Comparison of ENCODE assay signal across 24 cellular contexts in genomic region chr10:55174419-55174818, GRCh38.
DNase-seq lines count a peak whose midpoint lies in the region; ATAC-seq and TF ChIP-seq lines count a peak whose summit lies in the region.
"Had no signal": no experiment of that assay in that cellular context is flagged by ENCODE, and none has a peak within 500 bp of the region (broad histone marks: within the 10 kb centered on the region; RNA-seq: fewer than 3 reads in every experiment).

No MANE protein-coding gene starts in this region.

- no peaks in the 10 kb centered on the region for H3K4me1 ChIP-seq in Caco-2
- no peaks in the 10 kb centered on the region for H3K4me1 ChIP-seq in adrenal gland (replicated peaks in 1 of 2)
- H3K4me1 ChIP-seq: ascending aorta, SJSA1, stomach, transverse colon had no signal

- H3K36me3 ChIP-seq in Caco-2 (ENCODE audit: control insufficient read depth, insufficient read depth, low read length) (no peaks in the 10 kb centered on the region), adrenal gland (replicated peaks in 1 of 2) (no peaks in the 10 kb centered on the region)
- H3K36me3 ChIP-seq: ascending aorta, SJSA1, stomach, transverse colon had no signal

- H3K4me3 ChIP-seq in Caco-2 (ENCODE audit: low read depth, low read length) (no peak overlapping the region), LNCaP clone FGC (ENCODE audit: low read depth, low read length) (no peak overlapping the region), adrenal gland (no peak overlapping the region)
- H3K4me3 ChIP-seq: ascending aorta, SJSA1, stomach, transverse colon had no signal

- no peak overlapping the region for H3K27ac Mint-ChIP-seq in Caco-2 (ENCODE audit: unreplicated experiment)
- H3K27ac Mint-ChIP-seq: activated naive CD4-positive, alpha-beta T cell treated with anti-CD3 and anti-CD28 coated beads, Interleukin-2, amount 50 U/mL, for 24 hours; CD8-positive, alpha-beta T cell; nephron had no signal

- CTCF ChIA-PET in Caco-2 (lab: Charles Lee): interaction anchor here (0.6 kb wide), 1 partner anchor 1021 kb away, joined by 3 read pairs; no protein-coding TSS in a partner anchor

- BruUV-seq in Caco-2 (replicated peaks; lab: Mats Ljungman, UMichigan): no TSS peak

- 32 to 82% (median 64%) methylated on average over 4 of the region's 4 CpGs for WGBS in adrenal gland, 4 donors

- DNase-seq in Caco-2: peak; percentile 48 to 60
- DNase-seq in LNCaP clone FGC (ENCODE audit: low read depth): no peak
- DNase-seq in adrenal gland: peak in 2 of 7 donors; percentile 37 to 40
- peak; percentile 2 for DNase-seq in left kidney (ENCODE audit: low read depth, low spot score)
- no peak for DNase-seq in NCI-H2029 treated with DMSO at 0.1 percent for 48 hours (lab: John Stamatoyannopoulos, UW)
- DNase-seq in activated naive CD4-positive, alpha-beta T cell treated with anti-CD3 and anti-CD28 coated beads, Interleukin-2, amount 50 U/mL, for 16 hours: no peak
- DNase-seq in activated T-cell treated with anti-CD3 and anti-CD28 coated beads, Interleukin-2, amount 50 U/mL, for 1 hour: no peak
- DNase-seq: activated CD8-positive, alpha-beta memory T cell treated with anti-CD3 and anti-CD28 coated beads for 24 hours; activated T-cell treated with anti-CD3 and anti-CD28 coated beads, Interleukin-2, amount 50 U/mL, for 48 hours; CD8-positive, alpha-beta T cell; effector CD4-positive, alpha-beta T cell; H7; NCI-H1417; NCI-H526; stimulated activated CD4-positive, alpha-beta T cell treated with anti-CD3 and anti-CD28 coated beads, Interleukin-4, amount 100 ng/mL, for 1 hour; stomach; T-helper 2 cell; transverse colon had no signal

- H3K36me3 Mint-ChIP-seq in Caco-2 (ENCODE audit: insufficient read depth, unreplicated experiment): no peaks in the 10 kb centered on the region
- H3K36me3 Mint-ChIP-seq: activated naive CD4-positive, alpha-beta T cell treated with anti-CD3 and anti-CD28 coated beads, Interleukin-2, amount 50 U/mL, for 24 hours; CD8-positive, alpha-beta T cell had no signal

- no peak overlapping the region for H3K4me3 Mint-ChIP-seq in Caco-2 (ENCODE audit: unreplicated experiment)
- H3K4me3 Mint-ChIP-seq: activated naive CD4-positive, alpha-beta T cell treated with anti-CD3 and anti-CD28 coated beads, Interleukin-2, amount 50 U/mL, for 24 hours; CD8-positive, alpha-beta T cell; nephron had no signal

- intact Hi-C loops in Caco-2 (cut with micrococcal nuclease; ENCODE audit: unreplicated experiment) (loop anchor here (1.0 kb wide), 1 partner anchor 82 kb away; no protein-coding TSS in a partner anchor), adrenal gland (cut with DNase I) (no loop called here)

- H3K27ac ChIP-seq in adrenal gland: no peak overlapping the region
- H3K27ac ChIP-seq: ascending aorta, SJSA1, stomach, transverse colon had no signal

- no peak for ATAC-seq in HG03469 (IDR thresholded peaks at IDR 0.05; ENCODE audit: unreplicated experiment)
- ATAC-seq: CD8-positive, alpha-beta T cell; left lobe of liver had no signal

- TF ChIP-seq POLR2A in adrenal gland (IDR thresholded peaks at IDR 0.05): no peak

- H3K9me3 ChIP-seq in Caco-2 (no peaks in the 10 kb centered on the region), adrenal gland (replicated peaks in 1 of 3) (no peaks in the 10 kb centered on the region)
- H3K9me3 ChIP-seq: ascending aorta, SJSA1, stomach, transverse colon had no signal

- no peaks in the 10 kb centered on the region for H3K9me3 Mint-ChIP-seq in Caco-2 (ENCODE audit: unreplicated experiment)
- H3K9me3 Mint-ChIP-seq: activated naive CD4-positive, alpha-beta T cell treated with anti-CD3 and anti-CD28 coated beads, Interleukin-2, amount 50 U/mL, for 24 hours; nephron had no signal

- H3K27me3 Mint-ChIP-seq in Caco-2 (ENCODE audit: insufficient read depth, unreplicated experiment): no peaks in the 10 kb centered on the region
- H3K27me3 Mint-ChIP-seq: activated naive CD4-positive, alpha-beta T cell treated with anti-CD3 and anti-CD28 coated beads, Interleukin-2, amount 50 U/mL, for 24 hours had no signal

- TF ChIP-seq CTCF in Caco-2 (IDR thresholded peaks at IDR 0.05; ENCODE audit: insufficient read depth in 1 of 2, low read depth in 1 of 2, low read length in 1 of 2, severe bottlenecking in 1 of 2, unreplicated experiment in 1 of 2) (peak; percentile 63 to 76), LNCaP clone FGC (IDR thresholded peaks at IDR 0.05; ENCODE audit: control insufficient read depth, extremely low read depth, insufficient read depth) (peak; percentile 23; the same call in 1 of the 2 replicates), adrenal gland (IDR thresholded peaks at IDR 0.05) (peak in 4 of 6 experiments; percentile 7 to 30 (median 19))

- POLR2A ChIA-PET in Caco-2 (lab: Charles Lee): no interaction called here

- H3K27me3 ChIP-seq in Caco-2 (replicated peaks; ENCODE audit: control insufficient read depth, insufficient read depth, low read length): no peaks in the 10 kb centered on the region
- no peaks in the 10 kb centered on the region for H3K27me3 ChIP-seq in adrenal gland
- H3K27me3 ChIP-seq: ascending aorta, SJSA1, stomach, transverse colon had no signal

- no peaks in the 10 kb centered on the region for H3K4me1 Mint-ChIP-seq in Caco-2 (ENCODE audit: low read depth, unreplicated experiment)
- H3K4me1 Mint-ChIP-seq: activated naive CD4-positive, alpha-beta T cell treated with anti-CD3 and anti-CD28 coated beads, Interleukin-2, amount 50 U/mL, for 24 hours; nephron had no signal

Comparison
In these comparisons a context has a peak if more than half of its experiments do, and no peak if none do; other contexts are left out.
1. DNase-seq: peak in Caco-2 (2 of 2) and left kidney (single experiment); none in LNCaP clone FGC (single experiment), NCI-H2029 treated with DMSO at 0.1 percent for 48 hours (single experiment), activated naive CD4-positive, alpha-beta T cell treated with anti-CD3 and anti-CD28 coated beads, Interleukin-2, amount 50 U/mL, for 16 hours (single experiment) and activated T-cell treated with anti-CD3 and anti-CD28 coated beads, Interleukin-2, amount 50 U/mL, for 1 hour (single experiment).
2. CTCF ChIP-seq: peak in every context shown above with its lines; median percentile 70 in Caco-2; 23 in LNCaP clone FGC; 19 in adrenal gland.